In the genomic region with DNA sequence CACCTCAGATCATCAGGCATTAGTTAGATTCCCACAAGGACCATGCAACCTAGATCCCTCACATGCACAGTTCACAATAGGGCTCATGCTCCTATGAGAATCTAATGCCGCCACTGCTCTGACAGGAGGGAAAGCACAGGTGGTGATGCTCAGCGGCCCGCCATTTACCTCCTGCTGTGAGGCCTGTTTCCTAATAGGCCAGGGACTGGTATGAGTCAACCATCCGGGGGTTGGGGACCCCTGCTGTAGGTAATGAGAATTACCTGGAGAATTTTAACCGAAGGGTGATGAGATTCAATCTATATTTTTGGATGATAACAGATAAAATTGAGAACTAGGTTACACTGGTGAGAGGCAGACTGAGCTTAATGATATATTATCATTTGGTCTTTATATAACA, we compare ENCODE assay signal across 22 cellular contexts.
DNase-seq lines count a peak whose midpoint lies in the region; ATAC-seq and TF ChIP-seq lines count a peak whose summit lies in the region.
"Had no signal": no experiment of that assay in that cellular context is flagged by ENCODE, and none has a peak within 500 bp of the region (broad histone marks: within the 10 kb centered on the region; RNA-seq: fewer than 3 reads in every experiment).

No MANE protein-coding gene starts in this region.

- peaks cover 27% of the 10 kb centered on the region for H3K4me1 Mint-ChIP-seq in neural crest cell
- H3K4me1 Mint-ChIP-seq: activated CD4-positive, alpha-beta T cell treated with anti-CD3 and anti-CD28 coated beads for 36 hours; activated CD8-positive, alpha-beta memory T cell treated with anti-CD3 and anti-CD28 coated beads, Interleukin-2, amount 10 ng/mL, durations not matched to agents 7 days and 5 days; activated naive CD8-positive, alpha-beta T cell treated with anti-CD3 and anti-CD28 coated beads, Interleukin-2, amount 10 ng/mL, durations not matched to agents 7 days and 5 days; stimulated activated naive CD8-positive, alpha-beta T cell treated with anti-CD3 and anti-CD28 coated beads, Interleukin-15, amount 100 ng/mL, for 72 hours had no signal

- TF ChIP-seq CTCF in brain microvascular endothelial cell (IDR thresholded peaks at IDR 0.05; ENCODE audit: low read depth, low read length, missing control alignments) = peak; percentile 16
- peak; percentile 13 for TF ChIP-seq CTCF in neural crest cell (conservative IDR thresholded peaks at IDR 0.05)

- H3K9me3 Mint-ChIP-seq in neural crest cell = no peaks in the 10 kb centered on the region

- peaks cover 3% of the 10 kb centered on the region for H3K36me3 Mint-ChIP-seq in neural crest cell (ENCODE audit: low read depth)
- H3K36me3 Mint-ChIP-seq: activated CD8-positive, alpha-beta memory T cell treated with anti-CD3 and anti-CD28 coated beads, Interleukin-2, amount 10 ng/mL, durations not matched to agents 7 days and 5 days; activated naive CD8-positive, alpha-beta T cell treated with anti-CD3 and anti-CD28 coated beads, Interleukin-2, amount 10 ng/mL, durations not matched to agents 7 days and 5 days had no signal

- no peak overlapping the region for H3K27ac ChIP-seq in brain microvascular endothelial cell
- H3K27ac ChIP-seq: BLaER1, skin epidermis, upper lobe of left lung had no signal

- DNase-seq in DMS 273 (lab: John Stamatoyannopoulos, UW; ENCODE audit: unreplicated experiment) (peak; percentile 5), DMS 273 treated with DMSO at 0.1 percent for 48 hours (lab: John Stamatoyannopoulos, UW) (no peak), LHCN-M2 (ENCODE audit: low read depth) (peak; percentile 9), brain microvascular endothelial cell (no peak), neural crest cell (ENCODE audit: low read depth, low spot score) (no peak), NCI-H1105 (lab: John Stamatoyannopoulos, UW) (no peak)
- DNase-seq in activated effector memory CD4-positive, alpha-beta T cell treated with Interleukin-2 at 50 U/mL for 16 hours = no peak
- DNase-seq: 8988T; activated CD4-positive, alpha-beta T cell treated with anti-CD3 and anti-CD28 coated beads for 36 hours; activated CD8-positive, alpha-beta memory T cell treated with anti-CD3 and anti-CD28 coated beads, Interleukin-2, amount 10 ng/mL, durations not matched to agents 7 days and 5 days; activated naive CD8-positive, alpha-beta T cell treated with anti-CD3 and anti-CD28 coated beads, Interleukin-2, amount 10 ng/mL, durations not matched to agents 7 days and 5 days; effector memory CD8-positive, alpha-beta T cell; naive thymus-derived CD4-positive, alpha-beta T cell; NK-92 treated with Interleukin-12 subunit alpha and Interleukin-12 subunit beta, amount 100 ng/mL, for 24 hours; posterior cingulate gyrus; stimulated activated CD4-positive, alpha-beta T cell treated with anti-CD3 and anti-CD28 coated beads, Interleukin-2, amount 100 ng/mL, for 48 hours; stimulated activated naive CD8-positive, alpha-beta T cell treated with anti-CD3 and anti-CD28 coated beads, Interleukin-15, amount 100 ng/mL, for 72 hours; SW 1271; upper lobe of left lung had no signal

- H3K36me3 ChIP-seq in brain microvascular endothelial cell (replicated peaks) = no peaks in the 10 kb centered on the region
- H3K36me3 ChIP-seq: BLaER1, upper lobe of left lung had no signal

- H3K4me3 ChIP-seq in brain microvascular endothelial cell (ENCODE audit: low read depth, low read length) = no peak overlapping the region
- H3K4me3 ChIP-seq: BLaER1, skin epidermis, upper lobe of left lung had no signal

- peaks cover 5% of the 10 kb centered on the region for H3K27me3 Mint-ChIP-seq in neural crest cell (ENCODE audit: low read depth)

- ATAC-seq in HG02763 (IDR thresholded peaks at IDR 0.05; ENCODE audit: unreplicated experiment) = no peak
- ATAC-seq: activated CD4-positive, alpha-beta T cell treated with anti-CD3 and anti-CD28 coated beads for 36 hours; activated CD8-positive, alpha-beta memory T cell treated with anti-CD3 and anti-CD28 coated beads, Interleukin-2, amount 10 ng/mL, durations not matched to agents 7 days and 5 days; effector memory CD8-positive, alpha-beta T cell; naive thymus-derived CD4-positive, alpha-beta T cell; stimulated activated naive CD8-positive, alpha-beta T cell treated with anti-CD3 and anti-CD28 coated beads, Interleukin-15, amount 100 ng/mL, for 72 hours had no signal

- no peak overlapping the region for H3K4me3 Mint-ChIP-seq in neural crest cell
- H3K4me3 Mint-ChIP-seq: activated CD4-positive, alpha-beta T cell treated with anti-CD3 and anti-CD28 coated beads for 36 hours; activated CD8-positive, alpha-beta memory T cell treated with anti-CD3 and anti-CD28 coated beads, Interleukin-2, amount 10 ng/mL, durations not matched to agents 7 days and 5 days; activated naive CD8-positive, alpha-beta T cell treated with anti-CD3 and anti-CD28 coated beads, Interleukin-2, amount 10 ng/mL, durations not matched to agents 7 days and 5 days; effector memory CD8-positive, alpha-beta T cell; naive thymus-derived CD4-positive, alpha-beta T cell; stimulated activated naive CD8-positive, alpha-beta T cell treated with anti-CD3 and anti-CD28 coated beads, Interleukin-15, amount 100 ng/mL, for 72 hours had no signal

- in situ Hi-C loops in brain microvascular endothelial cell (cut with HindIII; ENCODE audit: low pct_ligation_motif_present, low sequenced_read_pairs) = no loop called here

- H3K27me3 ChIP-seq in brain microvascular endothelial cell (replicated peaks) = no peaks in the 10 kb centered on the region
- H3K27me3 ChIP-seq: BLaER1, upper lobe of left lung had no signal

- H3K27ac Mint-ChIP-seq in neural crest cell (ENCODE audit: unreplicated experiment) = no peak overlapping the region
- H3K27ac Mint-ChIP-seq: activated CD4-positive, alpha-beta T cell treated with anti-CD3 and anti-CD28 coated beads for 36 hours; activated CD8-positive, alpha-beta memory T cell treated with anti-CD3 and anti-CD28 coated beads, Interleukin-2, amount 10 ng/mL, durations not matched to agents 7 days and 5 days; activated naive CD8-positive, alpha-beta T cell treated with anti-CD3 and anti-CD28 coated beads, Interleukin-2, amount 10 ng/mL, durations not matched to agents 7 days and 5 days; effector memory CD8-positive, alpha-beta T cell; naive thymus-derived CD4-positive, alpha-beta T cell; stimulated activated naive CD8-positive, alpha-beta T cell treated with anti-CD3 and anti-CD28 coated beads, Interleukin-15, amount 100 ng/mL, for 72 hours had no signal

Comparison
In these comparisons a context has a peak if more than half of its experiments do, and no peak if none do; other contexts are left out.
1. DNase-seq: peak in DMS 273 (single experiment) and LHCN-M2 (single experiment); none in DMS 273 treated with DMSO at 0.1 percent for 48 hours (single experiment), brain microvascular endothelial cell (single experiment), neural crest cell (single experiment), NCI-H1105 (single experiment) and activated effector memory CD4-positive, alpha-beta T cell treated with Interleukin-2 at 50 U/mL for 16 hours (single experiment).